13 cellular contexts compared by ENCODE assay signal in the genomic region with DNA sequence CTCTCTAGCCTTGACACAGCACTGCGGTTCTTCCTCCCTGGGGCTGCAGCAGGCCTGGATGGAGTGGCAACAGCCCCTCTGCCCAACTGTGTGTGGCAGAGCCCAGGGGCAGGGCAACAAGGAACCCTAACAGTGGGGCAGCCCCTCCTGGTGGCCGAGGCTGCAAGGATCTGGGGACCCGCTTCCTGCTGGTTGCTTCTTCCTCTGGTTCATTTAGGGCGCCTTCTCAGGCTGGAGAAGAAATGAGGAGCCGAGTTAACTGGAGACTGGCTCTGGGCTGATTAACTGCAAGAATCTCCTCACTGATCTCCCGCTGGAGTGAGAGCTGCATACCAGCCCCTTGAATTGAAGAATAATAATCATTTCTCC.
DNase-seq lines count a peak whose midpoint lies in the region; ATAC-seq, FAIRE-seq and TF ChIP-seq lines count a peak whose summit lies in the region.
"Had no signal": no experiment of that assay in that cellular context is flagged by ENCODE, and none has a peak within 500 bp of the region (broad histone marks: within the 10 kb centered on the region; RNA-seq: fewer than 3 reads in every experiment).

No MANE protein-coding gene starts in this region.

- H3K9ac ChIP-seq in HepG2 (ENCODE audit: insufficient read depth, low read depth, low read length): no peak overlapping the region
- peak overlapping the region; percentile 41 for H3K9ac ChIP-seq in mammary epithelial cell (ENCODE audit: insufficient read depth, low read length)
- H3K9ac ChIP-seq: BLaER1 treated with 17β-estradiol and CSF1 and Interleukin-3, amounts not matched to agents 10 nM and 100 nM had no signal

- dilution Hi-C loops in mammary epithelial cell (cut with HindIII; ENCODE audit: low sequenced_read_pairs): no loop called here

- H2AFZ ChIP-seq in HepG2 (ENCODE audit: low read length) (no peak overlapping the region), mammary epithelial cell (ENCODE audit: low read depth, low read length) (peak overlapping the region; percentile 75)

- no peak overlapping the region for H3K4me2 ChIP-seq in HepG2 (ENCODE audit: low read depth, low read length)
- H3K4me2 ChIP-seq in mammary epithelial cell (ENCODE audit: insufficient read depth, low read depth, low read length): peak overlapping the region; percentile 38
- H3K4me2 ChIP-seq: BLaER1 treated with 17β-estradiol and CSF1 and Interleukin-3, amounts not matched to agents 10 nM and 100 nM had no signal

- peaks cover 1 to 9% (median 4%) of the 10 kb centered on the region in 3 donors for H3K27me3 Mint-ChIP-seq in immature natural killer cell (ENCODE audit: low read depth in 3 of 3)
- H3K27me3 Mint-ChIP-seq: activated naive CD8-positive, alpha-beta T cell treated with anti-CD3 and anti-CD28 coated beads, Interleukin-2, amount 50 U/mL, for 24 hours had no signal

- H3K4me3 Mint-ChIP-seq in immature natural killer cell: no peak overlapping the region
- H3K4me3 Mint-ChIP-seq: activated CD4-positive, alpha-beta T cell treated with anti-CD3 and anti-CD28 coated beads, Interleukin-2, amount 10 ng/mL, durations not matched to agents 7 days and 5 days; activated naive CD8-positive, alpha-beta T cell treated with anti-CD3 and anti-CD28 coated beads, Interleukin-2, amount 50 U/mL, for 24 hours; naive B cell had no signal

- H3K9me3 ChIP-seq in HepG2 (ENCODE audit: low read length) (no peaks in the 10 kb centered on the region), right lobe of liver (no peaks in the 10 kb centered on the region), mammary epithelial cell (replicated peaks; ENCODE audit: insufficient read depth, low read length) (peaks cover 9% of the 10 kb centered on the region), lower lobe of right lung (no peaks in the 10 kb centered on the region), BE2C (no peaks in the 10 kb centered on the region; the same call in 1 of the 2 replicates)

- in situ Hi-C loops in HepG2 (cut with HindIII; ENCODE audit: extremely low pct_ligation_motif_present, low pct_unique_long_range_greater_than_20kb) (no loop called here), mammary epithelial cell (cut with MboI; ENCODE audit: low sequenced_read_pairs in 2 of 2) (no loop called here)

- no peak for TF ChIP-seq EP300 in HepG2 (IDR thresholded peaks at IDR 0.05; ENCODE audit: low read depth in 2 of 2, low read length in 2 of 2)
- TF ChIP-seq EP300 in HepG2 (CRISPR knock-in tag; IDR thresholded peaks at IDR 0.05; ENCODE audit: borderline replicate concordance): no peak

- no peak overlapping the region for H3K27ac ChIP-seq in HepG2 (ENCODE audit: extremely low read length, insufficient read depth, low read length)
- H3K27ac ChIP-seq in right lobe of liver: no peak overlapping the region
- peak overlapping the region; percentile 62 for H3K27ac ChIP-seq in mammary epithelial cell (ENCODE audit: insufficient read depth, low read depth, low read length)
- H3K27ac ChIP-seq in lower lobe of right lung: no peak overlapping the region
- H3K27ac ChIP-seq: BLaER1 treated with 17β-estradiol and CSF1 and Interleukin-3, amounts not matched to agents 10 nM and 100 nM had no signal

- no peaks in the 10 kb centered on the region; a peak in 1 of 5 replicates for H3K27me3 ChIP-seq in HepG2 (ENCODE audit: control insufficient read depth in 1 of 2, insufficient read depth in 2 of 2, low read length in 2 of 2)
- no peaks in the 10 kb centered on the region for H3K27me3 ChIP-seq in right lobe of liver
- no peaks in the 10 kb centered on the region for H3K27me3 ChIP-seq in mammary epithelial cell (ENCODE audit: insufficient read depth, low read length)
- H3K27me3 ChIP-seq in lower lobe of right lung (ENCODE audit: low read depth): no peaks in the 10 kb centered on the region
- H3K27me3 ChIP-seq in BE2C: no peaks in the 10 kb centered on the region
- H3K27me3 ChIP-seq: BLaER1 treated with 17β-estradiol and CSF1 and Interleukin-3, amounts not matched to agents 10 nM and 100 nM had no signal

- BruUV-seq in HepG2 (replicated peaks; lab: Mats Ljungman, UMichigan): no TSS peak
- no TSS peak for BruUV-seq in mammary epithelial cell (replicated peaks; lab: Mats Ljungman, UMichigan)

- TF ChIP-seq POLR2A in HepG2 (IDR thresholded peaks at IDR 0.05; ENCODE audit: insufficient read depth in 1 of 2, low read depth in 2 of 2, low read length in 2 of 2) (no peak), right lobe of liver (IDR thresholded peaks at IDR 0.05) (no peak)

- H3K9me3 Mint-ChIP-seq in immature natural killer cell: no peaks in the 10 kb centered on the region
- H3K9me3 Mint-ChIP-seq: activated naive CD8-positive, alpha-beta T cell treated with anti-CD3 and anti-CD28 coated beads, Interleukin-2, amount 50 U/mL, for 24 hours had no signal

- DNase-seq in HepG2 (ENCODE audit: low spot score): no peak
- DNase-seq in right lobe of liver: no peak
- no peak for DNase-seq in mammary epithelial cell
- DNase-seq in lower lobe of right lung: no peak
- no peak for DNase-seq in BE2C
- DNase-seq in immature natural killer cell: no peak
- no peak for DNase-seq in activated naive CD4-positive, alpha-beta T cell treated with Interleukin-2 at 50 U/mL for 16 hours
- DNase-seq in SIG-M5 (lab: John Stamatoyannopoulos, UW): no peak
- DNase-seq: activated CD4-positive, alpha-beta T cell treated with anti-CD3 and anti-CD28 coated beads, Interleukin-2, amount 10 ng/mL, durations not matched to agents 7 days and 5 days; activated naive CD8-positive, alpha-beta T cell treated with anti-CD3 and anti-CD28 coated beads, Interleukin-2, amount 50 U/mL, for 24 hours; naive B cell; NCI-H1930 had no signal

- H3K4me1 ChIP-seq in HepG2 (ENCODE audit: insufficient read depth, low read length): no peaks in the 10 kb centered on the region
- H3K4me1 ChIP-seq in right lobe of liver: peaks cover 0 to 10% (median 0%) of the 10 kb centered on the region in 4 donors
- H3K4me1 ChIP-seq in mammary epithelial cell (ENCODE audit: insufficient read depth, low read length): peaks cover 18% of the 10 kb centered on the region
- no peaks in the 10 kb centered on the region for H3K4me1 ChIP-seq in lower lobe of right lung
- no peaks in the 10 kb centered on the region for H3K4me1 ChIP-seq in BE2C

- no peak for TF ChIP-seq RAD21 in HepG2 (CRISPR knock-in tag; IDR thresholded peaks at IDR 0.05)

- FAIRE-seq in HepG2 (lab: Jason Lieb, UNC): no peak

- TF ChIP-seq CTCF in HepG2 (CRISPR knock-in tag; IDR thresholded peaks at IDR 0.05) (peak; percentile 53), right lobe of liver (IDR thresholded peaks at IDR 0.05) (no peak), mammary epithelial cell (conservative IDR thresholded peaks at IDR 0.05 in 1 of 2, IDR thresholded peaks at IDR 0.05 in 1 of 2; ENCODE audit: extremely low read depth in 1 of 2, insufficient read depth in 1 of 2, low read depth in 1 of 2, low read length in 2 of 2) (peak in 1 of 2 donors; percentile 33), lower lobe of right lung (IDR thresholded peaks at IDR 0.05) (peak; percentile 14), BE2C (IDR thresholded peaks at IDR 0.05; ENCODE audit: low read depth, low read length) (no peak)

- CTCF ChIA-PET in HepG2 (lab: Yijun Ruan, JAX; ENCODE audit: low intra/inter-chr PET ratio, low total read pairs) (interaction anchor here (0.9 to 1.3 kb wide), 2 partner anchors 245 to 246 kb away, joined by 3 to 4 read pairs; no protein-coding TSS in a partner anchor), mammary epithelial cell (lab: Charles Lee; ENCODE audit: low non-redundant PET) (no interaction called here)

- H3K4me3 ChIP-seq in HepG2 (replicated peaks in 1 of 3; ENCODE audit: insufficient read depth in 1 of 3, low read depth in 2 of 3, low read length in 3 of 3) (no peak overlapping the region), right lobe of liver (no peak overlapping the region), mammary epithelial cell (replicated peaks in 1 of 3; ENCODE audit: insufficient read depth in 1 of 3, low read depth in 2 of 3, low read length in 3 of 3) (no peak overlapping the region), lower lobe of right lung (no peak overlapping the region), BE2C (ENCODE audit: low read depth, low read length) (no peak overlapping the region)
- H3K4me3 ChIP-seq: BLaER1 treated with 17β-estradiol and CSF1 and Interleukin-3, amounts not matched to agents 10 nM and 100 nM had no signal

- 67% methylated on average over 2 of the region's 6 CpGs for WGBS in HepG2 (ENCODE audit: low lambda C conversion rate)
- 90% methylated on average over 2 of the region's 6 CpGs for whole genome bisulfite sequencing in right lobe of liver (ENCODE audit: insufficient coverage, low coverage, low lambda C conversion rate, missing lambda C conversion rate)
- 97% methylated on average over 4 of the region's 6 CpGs for WGBS in mammary epithelial cell (ENCODE audit: low coverage, missing lambda C conversion rate)

- POLR2A ChIA-PET in HepG2 (lab: Yijun Ruan, JAX): no interaction called here

- H3K79me2 ChIP-seq in HepG2 (ENCODE audit: insufficient read depth, low read length) (no peaks in the 10 kb centered on the region), mammary epithelial cell (ENCODE audit: insufficient read depth, low read length) (no peaks in the 10 kb centered on the region)

- no peaks in the 10 kb centered on the region for H3K36me3 ChIP-seq in HepG2 (replicated peaks in 1 of 2; ENCODE audit: control insufficient read depth in 1 of 2, insufficient read depth in 2 of 2, low read length in 2 of 2)
- no peaks in the 10 kb centered on the region for H3K36me3 ChIP-seq in right lobe of liver
- no peaks in the 10 kb centered on the region for H3K36me3 ChIP-seq in mammary epithelial cell (ENCODE audit: insufficient read depth, low read length)
- no peaks in the 10 kb centered on the region for H3K36me3 ChIP-seq in lower lobe of right lung
- no peaks in the 10 kb centered on the region for H3K36me3 ChIP-seq in BE2C
- H3K36me3 ChIP-seq: BLaER1 treated with 17β-estradiol and CSF1 and Interleukin-3, amounts not matched to agents 10 nM and 100 nM had no signal

- H4K20me1 ChIP-seq in HepG2 (ENCODE audit: insufficient read depth, low read length) (no peaks in the 10 kb centered on the region), mammary epithelial cell (ENCODE audit: insufficient read depth, low read length) (no peaks in the 10 kb centered on the region)
- H4K20me1 ChIP-seq: BLaER1 treated with 17β-estradiol and CSF1 and Interleukin-3, amounts not matched to agents 10 nM and 100 nM had no signal

- H3K27ac Mint-ChIP-seq in immature natural killer cell: no peak overlapping the region
- H3K27ac Mint-ChIP-seq: activated CD4-positive, alpha-beta T cell treated with anti-CD3 and anti-CD28 coated beads, Interleukin-2, amount 10 ng/mL, durations not matched to agents 7 days and 5 days; activated naive CD8-positive, alpha-beta T cell treated with anti-CD3 and anti-CD28 coated beads, Interleukin-2, amount 50 U/mL, for 24 hours; naive B cell had no signal

- intact Hi-C loops in HepG2 (cut with micrococcal nuclease; ENCODE audit: unreplicated experiment): no loop called here
- intact Hi-C loops in right lobe of liver (cut with DNase I): no loop called here
- intact Hi-C loops in mammary epithelial cell (cut with micrococcal nuclease): no loop called here
- intact Hi-C loops in lower lobe of right lung (cut with DNase I): no loop called here

- no peaks in the 10 kb centered on the region for H3K36me3 Mint-ChIP-seq in immature natural killer cell
- H3K36me3 Mint-ChIP-seq: naive B cell had no signal

- ATAC-seq in HepG2 (peak; percentile 72), right lobe of liver (no peak), lower lobe of right lung (no peak)
- ATAC-seq: activated naive CD8-positive, alpha-beta T cell treated with anti-CD3 and anti-CD28 coated beads, Interleukin-2, amount 50 U/mL, for 24 hours had no signal

- no peaks in the 10 kb centered on the region for H3K4me1 Mint-ChIP-seq in immature natural killer cell
- H3K4me1 Mint-ChIP-seq: activated CD4-positive, alpha-beta T cell treated with anti-CD3 and anti-CD28 coated beads, Interleukin-2, amount 10 ng/mL, durations not matched to agents 7 days and 5 days; activated naive CD8-positive, alpha-beta T cell treated with anti-CD3 and anti-CD28 coated beads, Interleukin-2, amount 50 U/mL, for 24 hours; naive B cell had no signal

Comparison
In these comparisons a context has a peak if more than half of its experiments do, and no peak if none do; other contexts are left out.
1. CTCF ChIP-seq: peak in HepG2 (single experiment) and lower lobe of right lung (single experiment); none in right lobe of liver (0 of 4) and BE2C (single experiment).